8 cellular contexts compared by ENCODE assay signal in the genomic region with DNA sequence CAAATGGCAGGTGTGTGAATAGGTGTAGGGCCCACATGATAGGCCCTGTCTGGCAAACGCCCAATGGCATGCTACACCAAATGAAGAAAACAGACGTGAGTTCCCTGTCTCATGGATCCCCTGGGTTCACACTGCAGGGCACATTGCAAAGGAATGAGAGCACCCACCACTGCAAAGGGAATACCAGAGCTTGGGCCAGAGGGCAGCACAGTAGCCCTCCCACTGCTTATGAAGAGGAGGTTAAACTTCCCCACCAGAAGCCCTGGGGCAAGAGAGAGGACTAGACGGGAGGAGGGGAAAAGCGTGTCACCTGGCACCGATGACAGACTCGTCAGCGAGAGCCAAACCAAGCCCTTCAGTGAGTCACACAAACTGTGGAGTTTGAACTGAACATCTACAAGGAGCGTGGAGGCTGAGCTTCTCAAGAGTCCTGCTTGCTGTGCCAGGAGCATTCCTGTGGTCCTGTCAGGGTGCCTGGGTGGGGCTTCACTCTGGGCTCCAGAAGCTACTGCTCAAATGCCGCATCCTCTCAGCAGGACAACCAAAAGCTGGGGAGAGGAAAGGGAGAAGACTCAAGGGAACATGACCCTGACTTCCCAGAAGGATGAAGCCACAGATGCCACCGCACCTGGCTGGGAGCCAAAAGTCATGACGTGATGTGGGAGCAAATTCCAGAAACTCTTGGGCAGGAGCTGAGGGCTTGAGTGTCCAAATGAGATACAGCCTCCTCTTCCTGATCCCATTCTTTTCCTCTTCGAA.
DNase-seq lines count a peak whose midpoint lies in the region; ATAC-seq and TF ChIP-seq lines count a peak whose summit lies in the region.

No MANE protein-coding gene starts in this region.

- H3K4me1 ChIP-seq in HEK293 (ENCODE audit: control insufficient read depth, insufficient read depth, low read length): peaks cover 9% of the 10 kb centered on the region

- no peak for ATAC-seq in HG02623 (IDR thresholded peaks at IDR 0.05; ENCODE audit: unreplicated experiment)
- ATAC-seq in HG03108 (IDR thresholded peaks at IDR 0.05; ENCODE audit: unreplicated experiment): no peak
- ATAC-seq in GM18867 (IDR thresholded peaks at IDR 0.05; ENCODE audit: unreplicated experiment): no peak

- POLR2A ChIA-PET in HEK293 (lab: Yijun Ruan, JAX): interaction anchor here (0.7 to 2.4 kb wide), 11 partner anchors 11 to 523 kb away, joined by 3 to 18 read pairs (median 5); a partner anchor contains a TSS

- DNase-seq in AG08396 (ENCODE audit: low spot score) (peak; percentile 90), SHP77 (lab: John Stamatoyannopoulos, UW) (peak; percentile 79 to 89), fibroblast of peridontal ligament (ENCODE audit: extremely low read depth) (peak; percentile 99), occipital lobe (lab: John Stamatoyannopoulos, UW) (peak; percentile 24)

- H3K9me3 ChIP-seq in HEK293 (ENCODE audit: control insufficient read depth, insufficient read depth, low read depth, low read length): no peaks in the 10 kb centered on the region

- no peaks in the 10 kb centered on the region for H3K36me3 ChIP-seq in HEK293 (ENCODE audit: control insufficient read depth in 2 of 2, insufficient read depth in 1 of 2, low read length in 2 of 2)

- no peak overlapping the region for H3K4me3 ChIP-seq in HEK293 (ENCODE audit: low read depth, low read length)

- CTCF ChIA-PET in HEK293 (lab: Yijun Ruan, JAX): interaction anchor here (0.7 to 3.0 kb wide), 6 partner anchors 12 to 581 kb away, joined by 3 to 13 read pairs (median 4); no protein-coding TSS in a partner anchor

- H3K27ac ChIP-seq in HEK293 (ENCODE audit: extremely low read depth, low read depth, low read length): peak overlapping the region; percentile 40

- no peak for TF ChIP-seq CTCF in HEK293 (tag by site-specific recombination; IDR thresholded peaks at IDR 0.05)

TF ChIP-seq in HEK293, 187 proteins besides CTCF, POLR2A, EP300 and RAD21 (continues in another document):
- TF ChIP-seq EGR2 (tag by site-specific recombination; IDR thresholded peaks at IDR 0.05; ENCODE audit: low read depth) (peak; percentile 90), ZNF830 (tag by site-specific recombination; IDR thresholded peaks at IDR 0.05; ENCODE audit: low read depth) (no peak), SP2 (tag by site-specific recombination; IDR thresholded peaks at IDR 0.05) (no peak), GLI2 (tag by site-specific recombination; IDR thresholded peaks at IDR 0.05; ENCODE audit: borderline replicate concordance, low read depth) (no peak; the same call in 1 of the 2 replicates), ZNF341 (tag by site-specific recombination; IDR thresholded peaks at IDR 0.05; ENCODE audit: low read depth) (peak; percentile 63; the same call in 1 of the 2 replicates), SALL2 (tag by site-specific recombination; IDR thresholded peaks at IDR 0.05; ENCODE audit: borderline replicate concordance) (no peak), ZNF157 (tag by site-specific recombination; IDR thresholded peaks at IDR 0.05) (0 out of 2 replicates have a peak, but pooled peaks have one; percentile 5), ZNF776 (tag by site-specific recombination; IDR thresholded peaks at IDR 0.05; ENCODE audit: borderline replicate concordance) (no peak; the same call in 1 of the 2 replicates), ZNF211 (tag by site-specific recombination; IDR thresholded peaks at IDR 0.05; ENCODE audit: low read depth) (no peak), GLI4 (tag by site-specific recombination; IDR thresholded peaks at IDR 0.05) (no peak), OVOL3 (tag by site-specific recombination; IDR thresholded peaks at IDR 0.05) (no peak), ZSCAN23 (tag by site-specific recombination; IDR thresholded peaks at IDR 0.05) (no peak), ZNF530 (tag by site-specific recombination; IDR thresholded peaks at IDR 0.05; ENCODE audit: low read depth) (no peak), ZEB2 (tag by site-specific recombination; IDR thresholded peaks at IDR 0.05) (peak; percentile 94), KLF7 (tag by site-specific recombination; IDR thresholded peaks at IDR 0.05; ENCODE audit: borderline replicate concordance) (no peak), ZNF274 (IDR thresholded peaks at IDR 0.05; ENCODE audit: low read length) (no peak), ZNF274 (tag by site-specific recombination; IDR thresholded peaks at IDR 0.05; ENCODE audit: borderline replicate concordance) (no peak), GFI1B (tag by site-specific recombination; IDR thresholded peaks at IDR 0.05) (no peak), ZSCAN30 (tag by site-specific recombination; IDR thresholded peaks at IDR 0.05) (0 out of 2 replicates have a peak, but pooled peaks have one; percentile 71), ZNF785 (tag by site-specific recombination; IDR thresholded peaks at IDR 0.05) (no peak), ZNF146 (tag by site-specific recombination; IDR thresholded peaks at IDR 0.05) (no peak), ZNF76 (tag by site-specific recombination; IDR thresholded peaks at IDR 0.05; ENCODE audit: borderline replicate concordance, low read depth) (peak; percentile 69; the same call in 1 of the 2 replicates), ZNF558 (tag by site-specific recombination; IDR thresholded peaks at IDR 0.05) (peak; percentile 99), ZNF174 (tag by site-specific recombination; IDR thresholded peaks at IDR 0.05) (no peak)
- TF ChIP-seq, protein P1, sequence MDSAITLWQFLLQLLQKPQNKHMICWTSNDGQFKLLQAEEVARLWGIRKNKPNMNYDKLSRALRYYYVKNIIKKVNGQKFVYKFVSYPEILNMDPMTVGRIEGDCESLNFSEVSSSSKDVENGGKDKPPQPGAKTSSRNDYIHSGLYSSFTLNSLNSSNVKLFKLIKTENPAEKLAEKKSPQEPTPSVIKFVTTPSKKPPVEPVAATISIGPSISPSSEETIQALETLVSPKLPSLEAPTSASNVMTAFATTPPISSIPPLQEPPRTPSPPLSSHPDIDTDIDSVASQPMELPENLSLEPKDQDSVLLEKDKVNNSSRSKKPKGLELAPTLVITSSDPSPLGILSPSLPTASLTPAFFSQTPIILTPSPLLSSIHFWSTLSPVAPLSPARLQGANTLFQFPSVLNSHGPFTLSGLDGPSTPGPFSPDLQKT (IDR thresholded peaks at IDR 0.05; ENCODE audit: borderline replicate concordance, low read depth, low read length): no peak
- TF ChIP-seq, protein P2, sequence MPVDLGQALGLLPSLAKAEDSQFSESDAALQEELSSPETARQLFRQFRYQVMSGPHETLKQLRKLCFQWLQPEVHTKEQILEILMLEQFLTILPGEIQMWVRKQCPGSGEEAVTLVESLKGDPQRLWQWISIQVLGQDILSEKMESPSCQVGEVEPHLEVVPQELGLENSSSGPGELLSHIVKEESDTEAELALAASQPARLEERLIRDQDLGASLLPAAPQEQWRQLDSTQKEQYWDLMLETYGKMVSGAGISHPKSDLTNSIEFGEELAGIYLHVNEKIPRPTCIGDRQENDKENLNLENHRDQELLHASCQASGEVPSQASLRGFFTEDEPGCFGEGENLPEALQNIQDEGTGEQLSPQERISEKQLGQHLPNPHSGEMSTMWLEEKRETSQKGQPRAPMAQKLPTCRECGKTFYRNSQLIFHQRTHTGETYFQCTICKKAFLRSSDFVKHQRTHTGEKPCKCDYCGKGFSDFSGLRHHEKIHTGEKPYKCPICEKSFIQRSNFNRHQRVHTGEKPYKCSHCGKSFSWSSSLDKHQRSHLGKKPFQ (tag by site-specific recombination; IDR thresholded peaks at IDR 0.05): 0 out of 2 replicates have a peak, but pooled peaks have one; percentile 11
- TF ChIP-seq, protein P3, sequence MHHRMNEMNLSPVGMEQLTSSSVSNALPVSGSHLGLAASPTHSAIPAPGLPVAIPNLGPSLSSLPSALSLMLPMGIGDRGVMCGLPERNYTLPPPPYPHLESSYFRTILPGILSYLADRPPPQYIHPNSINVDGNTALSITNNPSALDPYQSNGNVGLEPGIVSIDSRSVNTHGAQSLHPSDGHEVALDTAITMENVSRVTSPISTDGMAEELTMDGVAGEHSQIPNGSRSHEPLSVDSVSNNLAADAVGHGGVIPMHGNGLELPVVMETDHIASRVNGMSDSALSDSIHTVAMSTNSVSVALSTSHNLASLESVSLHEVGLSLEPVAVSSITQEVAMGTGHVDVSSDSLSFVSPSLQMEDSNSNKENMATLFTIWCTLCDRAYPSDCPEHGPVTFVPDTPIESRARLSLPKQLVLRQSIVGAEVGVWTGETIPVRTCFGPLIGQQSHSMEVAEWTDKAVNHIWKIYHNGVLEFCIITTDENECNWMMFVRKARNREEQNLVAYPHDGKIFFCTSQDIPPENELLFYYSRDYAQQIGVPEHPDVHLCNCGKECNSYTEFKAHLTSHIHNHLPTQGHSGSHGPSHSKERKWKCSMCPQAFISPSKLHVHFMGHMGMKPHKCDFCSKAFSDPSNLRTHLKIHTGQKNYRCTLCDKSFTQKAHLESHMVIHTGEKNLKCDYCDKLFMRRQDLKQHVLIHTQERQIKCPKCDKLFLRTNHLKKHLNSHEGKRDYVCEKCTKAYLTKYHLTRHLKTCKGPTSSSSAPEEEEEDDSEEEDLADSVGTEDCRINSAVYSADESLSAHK (tag by site-specific recombination; IDR thresholded peaks at IDR 0.05): no peak
- TF ChIP-seq, protein P4, sequence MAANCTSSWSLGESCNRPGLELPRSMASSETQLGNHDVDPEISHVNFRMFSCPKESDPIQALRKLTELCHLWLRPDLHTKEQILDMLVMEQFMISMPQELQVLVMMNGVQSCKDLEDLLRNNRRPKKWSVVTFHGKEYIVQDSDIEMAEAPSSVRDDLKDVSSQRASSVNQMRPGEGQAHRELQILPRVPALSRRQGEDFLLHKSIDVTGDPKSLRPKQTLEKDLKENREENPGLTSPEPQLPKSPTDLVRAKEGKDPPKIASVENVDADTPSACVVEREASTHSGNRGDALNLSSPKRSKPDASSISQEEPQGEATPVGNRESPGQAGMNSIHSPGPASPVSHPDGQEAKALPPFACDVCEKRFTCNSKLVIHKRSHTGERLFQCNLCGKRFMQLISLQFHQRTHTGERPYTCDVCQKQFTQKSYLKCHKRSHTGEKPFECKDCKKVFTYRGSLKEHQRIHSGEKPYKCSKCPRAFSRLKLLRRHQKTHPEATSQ (tag by site-specific recombination; IDR thresholded peaks at IDR 0.05): no peak

Comparison
In these comparisons a context has a peak if more than half of its experiments do, and no peak if none do; other contexts are left out.
1. DNase-seq: peak in every context shown above with its lines; median percentile 99 in fibroblast of peridontal ligament; 90 in AG08396; 84 in SHP77; 24 in occipital lobe.